Comparison of ENCODE assay signal across 8 cellular contexts in genomic region chr7:24821045-24821853, GRCh38.
A peak's percentile ranks its signal among the peaks of the same experiment; 100 is the strongest.
DNase-seq lines count a peak whose midpoint lies in the region; ATAC-seq and TF ChIP-seq lines count a peak whose summit lies in the region.

No MANE protein-coding gene starts in this region.

- no peak for TF ChIP-seq POLR2A in uterus (IDR thresholded peaks at IDR 0.05)

- intact Hi-C loops in uterus (cut with DNase I; ENCODE audit: low total_unique reads) = no loop called here

- ATAC-seq in HG02852 (IDR thresholded peaks at IDR 0.05; ENCODE audit: unreplicated experiment) = peak; percentile 77

- H3K9me3 ChIP-seq in uterus = no peaks in the 10 kb centered on the region

- no peak for TF ChIP-seq CTCF in uterus (IDR thresholded peaks at IDR 0.05)

- H3K27me3 ChIP-seq in uterus = no peaks in the 10 kb centered on the region

- H3K4me1 ChIP-seq in uterus = no peaks in the 10 kb centered on the region

- H3K4me3 ChIP-seq in uterus = no peak overlapping the region

- no peaks in the 10 kb centered on the region for H3K36me3 ChIP-seq in uterus

- peak overlapping the region; percentile 98 for H3K27ac ChIP-seq in epithelial cell of prostate
- peak overlapping the region; percentile 56 to 61 for H3K27ac ChIP-seq in uterus

- peak; percentile 9 to 56 for DNase-seq in NCI-H524 (lab: John Stamatoyannopoulos, UW)
- DNase-seq in NCI-H524 treated with DMSO at 0.1 percent for 48 hours (lab: John Stamatoyannopoulos, UW) = no peak
- DNase-seq in NCI-H460 (ENCODE audit: extremely low read depth, low read depth) = peak; percentile 83
- DNase-seq in activated CD8-positive, alpha-beta memory T cell treated with anti-CD3 and anti-CD28 coated beads for 4 hours (ENCODE audit: low read depth in 2 of 2) = peak; percentile 52 to 74
- peak; percentile 97 for DNase-seq in epithelial cell of prostate (ENCODE audit: low read depth, low spot score)
- DNase-seq in pons (ENCODE audit: low spot score) = peak; percentile 42
- peak; percentile 32 to 46 for DNase-seq in uterus
